8 cellular contexts compared by ENCODE assay signal in genomic region chr12:76927170-76927784, GRCh38. TPM values are rescaled to one million over a fixed set of nuclear protein-coding genes. Genes with fewer than 3 reads are reported as not detected.
DNase-seq lines count a peak whose midpoint lies in the region; ATAC-seq and TF ChIP-seq lines count a peak whose summit lies in the region.

No MANE protein-coding gene starts in this region.

- CTCF ChIA-PET in activated CD4-positive, alpha-beta T cell treated with anti-CD3 and anti-CD28 coated beads for 36 hours (lab: Charles Lee) = interaction anchor here (0.6 to 1.2 kb wide), 5 partner anchors 75 to 703 kb away, joined by 3 to 5 read pairs (median 3); no protein-coding TSS in a partner anchor

- no peak for TF ChIP-seq POLR2A in gastroesophageal sphincter (IDR thresholded peaks at IDR 0.05)
- TF ChIP-seq POLR2A in lower leg skin (IDR thresholded peaks at IDR 0.05) = no peak

- H3K9me3 ChIP-seq in gastroesophageal sphincter = no peaks in the 10 kb centered on the region

- H3K4me1 ChIP-seq in gastroesophageal sphincter = no peaks in the 10 kb centered on the region

- no peak overlapping the region for H3K4me3 Mint-ChIP-seq in activated CD4-positive, alpha-beta T cell treated with anti-CD3 and anti-CD28 coated beads for 36 hours

- intact Hi-C loops in activated CD4-positive, alpha-beta T cell treated with anti-CD3 and anti-CD28 coated beads for 36 hours (cut with DNase I, micrococcal nuclease) = loop anchor here (1.0 to 5.0 kb wide), 2 partner anchors 135 to 306 kb away; no protein-coding TSS in a partner anchor
- intact Hi-C loops in lower leg skin (cut with DNase I; ENCODE audit: low total_unique reads) = no loop called here

- no peak for TF ChIP-seq EP300 in gastroesophageal sphincter (IDR thresholded peaks at IDR 0.05)

- DNase-seq in GM12864 (ENCODE audit: low read depth) (peak; percentile 0), HT1080 (ENCODE audit: low read depth) (peak; percentile 44), lower leg skin (ENCODE audit: low spot score in 2 of 2) (no peak)
- peak; percentile 74 for DNase-seq in activated CD4-positive, alpha-beta T cell treated with anti-CD3 and anti-CD28 coated beads for 36 hours
- DNase-seq in stimulated activated CD8-positive, alpha-beta memory T cell treated with anti-CD3 and anti-CD28 coated beads, Interleukin-7, amount 100 ng/mL, for 24 hours (ENCODE audit: low read depth) = peak; percentile 4

- H3K4me3 ChIP-seq in GM12864 (ENCODE audit: low read depth, low read length) = no peak overlapping the region
- no peak overlapping the region for H3K4me3 ChIP-seq in gastroesophageal sphincter
- H3K4me3 ChIP-seq in lower leg skin (ENCODE audit: low read depth, poor library complexity, severe bottlenecking) = no peak overlapping the region

- H3K27me3 Mint-ChIP-seq in activated CD4-positive, alpha-beta T cell treated with anti-CD3 and anti-CD28 coated beads for 36 hours = peaks cover 2% of the 10 kb centered on the region

- no peak overlapping the region for H3K27ac ChIP-seq in gastroesophageal sphincter

- H3K27me3 ChIP-seq in gastroesophageal sphincter = no peaks in the 10 kb centered on the region

- H3K36me3 Mint-ChIP-seq in activated CD4-positive, alpha-beta T cell treated with anti-CD3 and anti-CD28 coated beads for 36 hours (ENCODE audit: low read depth) = no peaks in the 10 kb centered on the region

- H3K27ac Mint-ChIP-seq in activated CD4-positive, alpha-beta T cell treated with anti-CD3 and anti-CD28 coated beads for 36 hours = no peak overlapping the region

- TF ChIP-seq CTCF in GM12864 (IDR thresholded peaks at IDR 0.05; ENCODE audit: low read depth, low read length, missing control alignments) = peak; percentile 57
- TF ChIP-seq CTCF in gastroesophageal sphincter (IDR thresholded peaks at IDR 0.05) = peak in 3 of 4 experiments; percentile 12 to 48 (median 28)
- TF ChIP-seq CTCF in lower leg skin (IDR thresholded peaks at IDR 0.05) = no peak

- WGBS in gastroesophageal sphincter (ENCODE audit: low coverage in 1 of 2), 2 donors = 67 to 72% methylated on average over 2 of the region's 2 CpGs
- WGBS in lower leg skin, 2 donors = 66 to 80% methylated on average over 2 of the region's 2 CpGs

- ATAC-seq in activated CD4-positive, alpha-beta T cell treated with anti-CD3 and anti-CD28 coated beads for 36 hours = peak; percentile 30
- no peak for ATAC-seq in gastroesophageal sphincter
- no peak for ATAC-seq in HG02973 (IDR thresholded peaks at IDR 0.05; ENCODE audit: unreplicated experiment)
- no peak for ATAC-seq in HG02571 (IDR thresholded peaks at IDR 0.05; ENCODE audit: unreplicated experiment)

- no peaks in the 10 kb centered on the region for H3K36me3 ChIP-seq in gastroesophageal sphincter

- H3K4me1 Mint-ChIP-seq in activated CD4-positive, alpha-beta T cell treated with anti-CD3 and anti-CD28 coated beads for 36 hours = no peaks in the 10 kb centered on the region

- no peaks in the 10 kb centered on the region for H3K9me3 Mint-ChIP-seq in activated CD4-positive, alpha-beta T cell treated with anti-CD3 and anti-CD28 coated beads for 36 hours (ENCODE audit: low read depth)

- POLR2A ChIA-PET in activated CD4-positive, alpha-beta T cell treated with anti-CD3 and anti-CD28 coated beads for 36 hours (lab: Charles Lee) = no interaction called here

RNA-seq across cellular contexts. Expression of gene CSRP2, which starts 48.5 kb away (rescaled TPM):
- 16.9 and 17.6 TPM in 2 replicates for total RNA-seq in HT1080 (2014; rRNA removed; shearing (Covaris generic))
- polyA plus RNA-seq in HT1080 (2015; cell fraction: cytosol; rRNA removed) = 11.5 and 14.7 TPM in 2 replicates
- 7.1 and 14.0 TPM in 2 replicates for polyA plus RNA-seq in HT1080 (2015; cell fraction: nucleus; rRNA removed)
- 1 to 10 TPM; 1.8 to 2.0 TPM for total RNA-seq in activated CD4-positive, alpha-beta T cell treated with anti-CD3 and anti-CD28 coated beads for 36 hours
- 100 to 1,000 TPM in 2 of 4 donors, 10 to 100 TPM in 2; 65.8 to 157 (median 111) TPM for total RNA-seq in gastroesophageal sphincter
- 10 to 100 TPM in 2 of 4 donors, 1 to 10 TPM in 2; 7.2 to 33.2 (median 14.3) TPM for total RNA-seq in lower leg skin

Comparison
In these comparisons a context has a peak if more than half of its experiments do, and no peak if none do; other contexts are left out.
1. DNase-seq: peak in GM12864 (single experiment), HT1080 (single experiment), activated CD4-positive, alpha-beta T cell treated with anti-CD3 and anti-CD28 coated beads for 36 hours (single experiment) and stimulated activated CD8-positive, alpha-beta memory T cell treated with anti-CD3 and anti-CD28 coated beads, Interleukin-7, amount 100 ng/mL, for 24 hours (single experiment); none in lower leg skin (0 of 2).
2. CTCF ChIP-seq: peak in GM12864 (single experiment) and gastroesophageal sphincter (3 of 4); none in lower leg skin (0 of 3).